ENCODE assay signal across 37 cellular contexts in genomic region chr11:68224606-68225005, GRCh38.
"Had no signal": no experiment of that assay in that cellular context is flagged by ENCODE, and none has a peak within 500 bp of the region (broad histone marks: within the 10 kb centered on the region; RNA-seq: fewer than 3 reads in every experiment).

No MANE protein-coding gene starts in this region.

- H3K4me1 ChIP-seq: adrenal gland, body of pancreas, breast epithelium had no signal

- H3K27me3 ChIP-seq: adrenal gland, body of pancreas, brain microvascular endothelial cell, breast epithelium had no signal

- H3K4me3 Mint-ChIP-seq: activated B cell treated with CpG ODN at 0.5 μM for 24 hours; activated CD4-positive, alpha-beta memory T cell treated with anti-CD3 and anti-CD28 coated beads for 36 hours; activated CD4-positive, alpha-beta T cell treated with anti-CD3 and anti-CD28 coated beads, Interleukin-2, amount 10 ng/mL, durations not matched to agents 24 days and 14 days; activated CD8-positive, alpha-beta T cell treated with anti-CD3 and anti-CD28 coated beads for 36 hours; activated naive CD4-positive, alpha-beta T cell treated with anti-CD3 and anti-CD28 coated beads for 36 hours; activated naive CD8-positive, alpha-beta T cell treated with anti-CD3 and anti-CD28 coated beads for 36 hours; activated T-cell treated with anti-CD3 and anti-CD28 coated beads, Interleukin-2, amount 50 U/mL, for 4 hours; activated T-cell treated with anti-CD3 and anti-CD28 coated beads, Interleukin-2, amount 50 U/mL, for 72 hours; activated T-helper 1 cell treated with anti-CD3 and anti-CD28 coated beads, Interleukin-12 subunit alpha, Interleukin-12 subunit beta, Interleukin-2, Interleukin-4 antibody, amounts not matched to agents 30 ng/mL and 10 ng/mL and 1 ng/mL, durations not matched to agents 14 hours and 24 hours and 36 hours; activated T-helper 17 cell treated with anti-CD3 and anti-CD28 coated beads, Interleukin-2, amount 50 U/mL, for 72 hours; T-helper 1 cell treated with Interleukin-12 subunit alpha and Interleukin-12 subunit beta and Interleukin-4 antibody, amounts not matched to agents 30 μg/mL and 1 μg/mL, for 36 hours; T-helper 2 cell treated with Interferon-gamma antibody and Interleukin-4, amounts not matched to agents 5 μg/mL and 100 μg/mL, for 36 hours had no signal

- H3K9me3 Mint-ChIP-seq: activated T-helper 17 cell treated with anti-CD3 and anti-CD28 coated beads, Interleukin-2, amount 50 U/mL, for 72 hours had no signal

- H3K36me3 ChIP-seq: adrenal gland, brain microvascular endothelial cell, breast epithelium had no signal

- ATAC-seq: activated CD8-positive, alpha-beta T cell treated with anti-CD3 and anti-CD28 coated beads for 36 hours; activated naive CD4-positive, alpha-beta T cell treated with anti-CD3 and anti-CD28 coated beads, Interleukin-2, amount 50 U/mL, for 72 hours; activated T-cell treated with anti-CD3 and anti-CD28 coated beads, Interleukin-2, amount 50 U/mL, for 4 hours; activated T-cell treated with anti-CD3 and anti-CD28 coated beads, Interleukin-2, amount 50 U/mL, for 72 hours; activated T-helper 17 cell treated with anti-CD3 and anti-CD28 coated beads, Interleukin-2, amount 50 U/mL, for 72 hours; body of pancreas had no signal

- H3K27me3 Mint-ChIP-seq: activated B cell treated with CpG ODN at 0.5 μM for 24 hours; activated CD4-positive, alpha-beta memory T cell treated with anti-CD3 and anti-CD28 coated beads for 36 hours; activated CD8-positive, alpha-beta T cell treated with anti-CD3 and anti-CD28 coated beads for 36 hours; activated naive CD8-positive, alpha-beta T cell treated with anti-CD3 and anti-CD28 coated beads for 36 hours had no signal

- H3K4me3 ChIP-seq: adrenal gland, body of pancreas, breast epithelium had no signal

- H3K9me3 ChIP-seq: adrenal gland, body of pancreas had no signal

- FAIRE-seq: astrocyte, TTC549 had no signal

- H3K27ac ChIP-seq: adrenal gland, body of pancreas, brain microvascular endothelial cell, breast epithelium, VCaP had no signal

- H3K27ac Mint-ChIP-seq: activated B cell treated with CpG ODN at 0.5 μM for 24 hours; activated CD4-positive, alpha-beta memory T cell treated with anti-CD3 and anti-CD28 coated beads for 36 hours; activated CD4-positive, alpha-beta T cell treated with anti-CD3 and anti-CD28 coated beads, Interleukin-2, amount 10 ng/mL, durations not matched to agents 24 days and 14 days; activated CD8-positive, alpha-beta T cell treated with anti-CD3 and anti-CD28 coated beads for 36 hours; activated naive CD4-positive, alpha-beta T cell treated with anti-CD3 and anti-CD28 coated beads for 36 hours; activated naive CD4-positive, alpha-beta T cell treated with anti-CD3 and anti-CD28 coated beads, Interleukin-2, amount 50 U/mL, for 72 hours; activated naive CD8-positive, alpha-beta T cell treated with anti-CD3 and anti-CD28 coated beads for 36 hours; activated T-cell treated with anti-CD3 and anti-CD28 coated beads, Interleukin-2, amount 50 U/mL, for 72 hours; activated T-helper 1 cell treated with anti-CD3 and anti-CD28 coated beads, Interleukin-12 subunit alpha, Interleukin-12 subunit beta, Interleukin-2, Interleukin-4 antibody, amounts not matched to agents 30 ng/mL and 10 ng/mL and 1 ng/mL, durations not matched to agents 14 hours and 24 hours and 36 hours; activated T-helper 17 cell treated with anti-CD3 and anti-CD28 coated beads, Interleukin-2, amount 50 U/mL, for 72 hours; T-helper 1 cell treated with Interleukin-12 subunit alpha and Interleukin-12 subunit beta and Interleukin-4 antibody, amounts not matched to agents 30 μg/mL and 1 μg/mL, for 36 hours; T-helper 2 cell treated with Interferon-gamma antibody and Interleukin-4, amounts not matched to agents 5 μg/mL and 100 μg/mL, for 36 hours had no signal

- DNase-seq: activated B cell treated with CpG ODN at 0.5 μM for 24 hours; activated CD4-positive, alpha-beta memory T cell treated with anti-CD3 and anti-CD28 coated beads for 36 hours; activated CD4-positive, alpha-beta T cell treated with anti-CD3 and anti-CD28 coated beads for 4 hours; activated CD4-positive, alpha-beta T cell treated with anti-CD3 and anti-CD28 coated beads, Interleukin-2, amount 10 ng/mL, durations not matched to agents 24 days and 14 days; activated CD4-positive, alpha-beta T cell treated with anti-CD3 and anti-CD28 coated beads, Interleukin-2, amount 50 U/mL, for 1 hour; activated CD4-positive, alpha-beta T cell treated with anti-CD3 and anti-CD28 coated beads, Interleukin-2, amount 50 U/mL, for 4 hours; activated CD4-positive, CD25-positive, alpha-beta regulatory T cell treated with anti-CD3 and anti-CD28 coated beads, Interleukin-2, amount 50 U/mL, for 72 hours; activated CD8-positive, alpha-beta memory T cell treated with anti-CD3 and anti-CD28 coated beads, Interleukin-2, amount 50 U/mL, for 4 hours; activated CD8-positive, alpha-beta T cell treated with anti-CD3 and anti-CD28 coated beads for 36 hours; activated effector memory CD4-positive, alpha-beta T cell treated with anti-CD3 and anti-CD28 coated beads, Interleukin-2, amount 50 U/mL, for 16 hours; activated gamma-delta T cell treated with Interleukin-2 at 50 U/mL for 16 hours; activated naive CD4-positive, alpha-beta T cell; activated naive CD4-positive, alpha-beta T cell treated with anti-CD3 and anti-CD28 coated beads for 36 hours; activated naive CD4-positive, alpha-beta T cell treated with anti-CD3 and anti-CD28 coated beads, Interleukin-2, amount 50 U/mL, for 16 hours; activated naive CD8-positive, alpha-beta T cell treated with anti-CD3 and anti-CD28 coated beads for 36 hours; activated T-cell treated with anti-CD3 and anti-CD28 coated beads for 4 hours; activated T-cell treated with anti-CD3 and anti-CD28 coated beads, Interleukin-2, amount 50 U/mL, for 1 hour; activated T-cell treated with anti-CD3 and anti-CD28 coated beads, Interleukin-2, amount 50 U/mL, for 4 hours; activated T-cell treated with anti-CD3 and anti-CD28 coated beads, Interleukin-2, amount 50 U/mL, for 72 hours; adrenal gland; amniotic stem cell; aorta; body of pancreas; brain microvascular endothelial cell; central memory CD4-positive, alpha-beta T cell; T-helper 1 cell; T-helper 2 cell; T-helper 9 cell had no signal
